8 cellular contexts compared by ENCODE assay signal in genomic region chr22:29625090-29625825, GRCh38. TPM values are rescaled to one million over a fixed set of nuclear protein-coding genes. Genes with fewer than 3 reads are reported as not detected.
A peak's percentile ranks its signal among the peaks of the same experiment; 100 is the strongest.
DNase-seq lines count a peak whose midpoint lies in the region; ATAC-seq and TF ChIP-seq lines count a peak whose summit lies in the region.

No MANE protein-coding gene starts in this region.

- DNase-seq in activated CD8-positive, alpha-beta memory T cell treated with anti-CD3 and anti-CD28 coated beads, Interleukin-2, amount 10 ng/mL, durations not matched to agents 7 days and 5 days: peak; percentile 52
- no peak for DNase-seq in activated CD8-positive, alpha-beta memory T cell treated with anti-CD3 and anti-CD28 coated beads for 24 hours
- peak; percentile 53 for DNase-seq in MV-4-11 (lab: John Stamatoyannopoulos, UW)
- peak; percentile 19 for DNase-seq in UCSD-AML1 (lab: John Stamatoyannopoulos, UW; ENCODE audit: unreplicated experiment)
- DNase-seq in endodermal cell: peak; percentile 60
- DNase-seq in midbrain (lab: John Stamatoyannopoulos, UW): peak; percentile 76

- TF ChIP-seq CTCF in endodermal cell (conservative IDR thresholded peaks at IDR 0.05): peak; percentile 98

- no peaks in the 10 kb centered on the region for H3K27me3 Mint-ChIP-seq in activated CD8-positive, alpha-beta memory T cell treated with anti-CD3 and anti-CD28 coated beads, Interleukin-2, amount 10 ng/mL, durations not matched to agents 7 days and 5 days
- H3K27me3 Mint-ChIP-seq in endodermal cell (ENCODE audit: insufficient read depth): no peaks in the 10 kb centered on the region

- peaks cover 46% of the 10 kb centered on the region for H3K4me1 Mint-ChIP-seq in activated CD8-positive, alpha-beta memory T cell treated with anti-CD3 and anti-CD28 coated beads, Interleukin-2, amount 10 ng/mL, durations not matched to agents 7 days and 5 days
- H3K4me1 Mint-ChIP-seq in endodermal cell: peaks cover 2% of the 10 kb centered on the region

- WGBS in endodermal cell (ENCODE audit: insufficient coverage in 1 of 2, insufficient read length in 1 of 2), 2 experiments: 82 to 91% methylated on average over 9 to 12 of the region's 12 CpGs
- 61% methylated on average over 12 of the region's 12 CpGs for WGBS in urinary bladder

- H3K9ac ChIP-seq in endodermal cell (ENCODE audit: extremely low read depth, low read length, poor library complexity, severe bottlenecking): no peak overlapping the region

- H3K4me1 ChIP-seq in endodermal cell (ENCODE audit: control insufficient read depth, insufficient read depth, low read length) (no peaks in the 10 kb centered on the region), urinary bladder (ENCODE audit: insufficient read depth) (peaks cover 2% of the 10 kb centered on the region)

- no peak overlapping the region for H3K27ac Mint-ChIP-seq in activated CD8-positive, alpha-beta memory T cell treated with anti-CD3 and anti-CD28 coated beads, Interleukin-2, amount 10 ng/mL, durations not matched to agents 7 days and 5 days
- H3K27ac Mint-ChIP-seq in endodermal cell: peak overlapping the region; percentile 62

- no peaks in the 10 kb centered on the region for H3K36me3 Mint-ChIP-seq in activated CD8-positive, alpha-beta memory T cell treated with anti-CD3 and anti-CD28 coated beads, Interleukin-2, amount 10 ng/mL, durations not matched to agents 7 days and 5 days
- no peaks in the 10 kb centered on the region for H3K36me3 Mint-ChIP-seq in endodermal cell (ENCODE audit: low read depth)

- H3K4me3 Mint-ChIP-seq in activated CD8-positive, alpha-beta memory T cell treated with anti-CD3 and anti-CD28 coated beads, Interleukin-2, amount 10 ng/mL, durations not matched to agents 7 days and 5 days: no peak overlapping the region
- H3K4me3 Mint-ChIP-seq in endodermal cell: no peak overlapping the region

- ATAC-seq in activated CD8-positive, alpha-beta memory T cell treated with anti-CD3 and anti-CD28 coated beads, Interleukin-2, amount 10 ng/mL, durations not matched to agents 7 days and 5 days: peak; percentile 60
- ATAC-seq in GM21529 (IDR thresholded peaks at IDR 0.05; ENCODE audit: unreplicated experiment): no peak

- H3K36me3 ChIP-seq in endodermal cell (ENCODE audit: control insufficient read depth, insufficient read depth, low read length): no peaks in the 10 kb centered on the region
- H3K36me3 ChIP-seq in urinary bladder (ENCODE audit: insufficient read depth): no peaks in the 10 kb centered on the region

- H3K9me3 ChIP-seq in endodermal cell (ENCODE audit: control insufficient read depth, low read length): no peaks in the 10 kb centered on the region

- H3K4me3 ChIP-seq in endodermal cell (ENCODE audit: low read length) (no peak overlapping the region), urinary bladder (ENCODE audit: low read depth, low read length) (no peak overlapping the region)

- no peaks in the 10 kb centered on the region for H3K27me3 ChIP-seq in endodermal cell (ENCODE audit: control insufficient read depth, insufficient read depth, low read length, poor library complexity, severe bottlenecking)

- H3K27ac ChIP-seq in endodermal cell (ENCODE audit: low read depth, low read length) (no peak overlapping the region), urinary bladder (ENCODE audit: low read depth) (peak overlapping the region; percentile 19)

- H3K9me3 Mint-ChIP-seq in activated CD8-positive, alpha-beta memory T cell treated with anti-CD3 and anti-CD28 coated beads, Interleukin-2, amount 10 ng/mL, durations not matched to agents 7 days and 5 days (ENCODE audit: low read depth): no peaks in the 10 kb centered on the region
- H3K9me3 Mint-ChIP-seq in endodermal cell: no peaks in the 10 kb centered on the region

- CTCF ChIA-PET in activated CD8-positive, alpha-beta memory T cell treated with anti-CD3 and anti-CD28 coated beads, Interleukin-2, amount 10 ng/mL, durations not matched to agents 7 days and 5 days (lab: Charles Lee): interaction anchor here (0.7 to 6.1 kb wide), 29 partner anchors 8 to 663 kb away, joined by 3 to 61 read pairs (median 4); partner anchors contain the start of genes ASCC2, MTMR3 and NF2

RNA-seq across cellular contexts. Expression of gene NF2, which starts 21.8 kb away (rescaled TPM):
- total RNA-seq in activated CD8-positive, alpha-beta memory T cell treated with anti-CD3 and anti-CD28 coated beads, Interleukin-2, amount 10 ng/mL, durations not matched to agents 7 days and 5 days: 10 to 100 TPM; 46.6 to 61.2 TPM
- total RNA-seq in endodermal cell (10 to 100 TPM; 45.7 to 51.4 TPM), urinary bladder (28.9 TPM)
- 14.2 TPM for polyA plus RNA-seq in endodermal cell (2013, experiment 1 of 2)
- 17.9 TPM for polyA plus RNA-seq in endodermal cell (2013, experiment 2 of 2)
- 10.2 TPM for polyA plus RNA-seq in urinary bladder

RNA-seq across cellular contexts. Expression of gene NIPSNAP1, which starts 44.3 kb away (rescaled TPM):
- 10 to 100 TPM; 43.4 to 44.8 TPM for total RNA-seq in activated CD8-positive, alpha-beta memory T cell treated with anti-CD3 and anti-CD28 coated beads, Interleukin-2, amount 10 ng/mL, durations not matched to agents 7 days and 5 days
- total RNA-seq in endodermal cell (100 to 1,000 TPM; 155 to 229 TPM), urinary bladder (24.2 TPM)
- 202 TPM for polyA plus RNA-seq in endodermal cell (2013, experiment 1 of 2)
- 188 TPM for polyA plus RNA-seq in endodermal cell (2013, experiment 2 of 2)
- polyA plus RNA-seq in urinary bladder: 21.7 TPM
